9 cellular contexts compared by ENCODE assay signal in genomic region chr19:46745521-46746280, GRCh38. TPM values are rescaled to one million over a fixed set of nuclear protein-coding genes. Genes with fewer than 3 reads are reported as not detected.
DNase-seq lines count a peak whose midpoint lies in the region; ATAC-seq, FAIRE-seq and TF ChIP-seq lines count a peak whose summit lies in the region.
"Had no signal": no experiment of that assay in that cellular context is flagged by ENCODE, and none has a peak within 500 bp of the region (broad histone marks: within the 10 kb centered on the region; RNA-seq: fewer than 3 reads in every experiment).

A gene with protein sequence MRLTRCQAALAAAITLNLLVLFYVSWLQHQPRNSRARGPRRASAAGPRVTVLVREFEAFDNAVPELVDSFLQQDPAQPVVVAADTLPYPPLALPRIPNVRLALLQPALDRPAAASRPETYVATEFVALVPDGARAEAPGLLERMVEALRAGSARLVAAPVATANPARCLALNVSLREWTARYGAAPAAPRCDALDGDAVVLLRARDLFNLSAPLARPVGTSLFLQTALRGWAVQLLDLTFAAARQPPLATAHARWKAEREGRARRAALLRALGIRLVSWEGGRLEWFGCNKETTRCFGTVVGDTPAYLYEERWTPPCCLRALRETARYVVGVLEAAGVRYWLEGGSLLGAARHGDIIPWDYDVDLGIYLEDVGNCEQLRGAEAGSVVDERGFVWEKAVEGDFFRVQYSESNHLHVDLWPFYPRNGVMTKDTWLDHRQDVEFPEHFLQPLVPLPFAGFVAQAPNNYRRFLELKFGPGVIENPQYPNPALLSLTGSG (plus strand): TSS chr19:46746057. CDS start chr19:46755451, 9,394 bp downstream.

- ATAC-seq in HG02642 (IDR thresholded peaks at IDR 0.05; ENCODE audit: poor library complexity, unreplicated experiment): peak; percentile 60
- peak; percentile 64 for ATAC-seq in left lung

- intact Hi-C loops in T-helper 1 cell treated with Interleukin-12 subunit alpha and Interleukin-12 subunit beta and Interleukin-4 antibody, amounts not matched to agents 30 ng/mL and 1 ng/mL, for 36 hours (cut with micrococcal nuclease): loop anchor here (1.0 to 5.0 kb wide), 4 partner anchors 17 to 145 kb away; partner anchors contain the start of genes CALM3 and SLC1A5
- intact Hi-C loops in left lung (cut with DNase I): no loop called here

- peaks cover 5 to 65% of the 10 kb centered on the region in 2 donors for H3K4me1 ChIP-seq in left lung

- H3K9me3 ChIP-seq in left lung: no peaks in the 10 kb centered on the region

- no peak for FAIRE-seq in D721Med (lab: Jason Lieb, UNC)
- FAIRE-seq: TTC549 had no signal

- peak within 1 kb of the TSS; percentile 81 to 85 for H3K27ac ChIP-seq in left lung

- DNase-seq in Daoy (ENCODE audit: low read depth) (no peak), left lung (peak in 1 of 2 donors; percentile 87), NCI-H2196 treated with DMSO at 0.1 percent for 48 hours (lab: John Stamatoyannopoulos, UW; ENCODE audit: unreplicated experiment) (no peak), D721Med (ENCODE audit: insufficient read length, low spot score) (no peak)
- peak; percentile 36 for DNase-seq in central memory CD4-positive, alpha-beta T cell
- peak in 2 of 3 experiments; percentile 15 to 30 for DNase-seq in stimulated activated CD4-positive, alpha-beta T cell treated with anti-CD3 and anti-CD28 coated beads, TNF-alpha, amount 100 ng/mL, for 24 hours (ENCODE audit: low read depth in 3 of 3)

- H3K36me3 ChIP-seq in left lung: peaks cover 0 to 10% of the 10 kb centered on the region in 2 donors

- H3K27me3 ChIP-seq in left lung: no peaks in the 10 kb centered on the region

- H3K4me3 ChIP-seq in left lung: peak within 1 kb of the TSS; percentile 86 to 98

- TF ChIP-seq CTCF in left lung (IDR thresholded peaks at IDR 0.05) (no peak), D721Med (IDR thresholded peaks at IDR 0.05; ENCODE audit: insufficient read depth, missing control alignments) (no peak)

RNA-seq across cellular contexts. Expression of the gene that starts here (rescaled TPM):
- total RNA-seq in Daoy (2014; rRNA removed; shearing (Covaris generic)): 20.0 and 23.1 TPM in 2 replicates
- total RNA-seq in T-helper 1 cell treated with Interleukin-12 subunit alpha and Interleukin-12 subunit beta and Interleukin-4 antibody, amounts not matched to agents 30 ng/mL and 1 ng/mL, for 36 hours: 18.8 and 20.5 TPM in 2 replicates
- total RNA-seq in left lung: 10 to 100 TPM; 18.8 to 20.9 TPM

Comparison
In these comparisons a context has a peak if more than half of its experiments do, and no peak if none do; other contexts are left out.
1. DNase-seq: peak in central memory CD4-positive, alpha-beta T cell (single experiment) and stimulated activated CD4-positive, alpha-beta T cell treated with anti-CD3 and anti-CD28 coated beads, TNF-alpha, amount 100 ng/mL, for 24 hours (2 of 3); none in Daoy (single experiment), NCI-H2196 treated with DMSO at 0.1 percent for 48 hours (single experiment) and D721Med (single experiment).